Comparison of ENCODE assay signal across 14 cellular contexts in genomic region chr3:62600033-62600432, GRCh38.
"Had no signal": no experiment of that assay in that cellular context is flagged by ENCODE, and none has a peak within 500 bp of the region (broad histone marks: within the 10 kb centered on the region; RNA-seq: fewer than 3 reads in every experiment).

No MANE protein-coding gene starts in this region.

- H3K9ac ChIP-seq: parathyroid adenoma had no signal

- H3K4me1 ChIP-seq: parathyroid adenoma, testis had no signal

- H3K4me3 ChIP-seq: hepatocyte, lung, stomach, testis had no signal

- H3K4me2 ChIP-seq: hepatocyte had no signal

- H2AFZ ChIP-seq: hepatocyte, parathyroid adenoma had no signal

- H3K27ac ChIP-seq: hepatocyte, parathyroid adenoma, stomach, testis had no signal

- H3K79me2 ChIP-seq: hepatocyte, parathyroid adenoma had no signal

- H3K27me3 ChIP-seq: hepatocyte, stomach, testis had no signal

- H3K36me3 ChIP-seq: stomach had no signal

- H3K9me3 ChIP-seq: stomach, testis had no signal

- DNase-seq: activated CD4-positive, alpha-beta memory T cell treated with anti-CD3 and anti-CD28 coated beads for 36 hours; activated CD4-positive, alpha-beta T cell treated with anti-CD3 and anti-CD28 coated beads for 36 hours; activated effector memory CD4-positive, alpha-beta T cell treated with Interleukin-2 at 50 U/mL for 16 hours; activated T-cell treated with anti-CD3 and anti-CD28 coated beads, Interleukin-2, amount 50 U/mL, for 24 hours; islet precursor cell; midbrain; naive thymus-derived CD4-positive, alpha-beta T cell; stimulated activated CD4-positive, alpha-beta T cell treated with anti-CD3 and anti-CD28 coated beads, Interleukin-12 subunit alpha, Interleukin-12 subunit beta, amount 100 ng/mL, for 4 hours; stimulated activated CD4-positive, alpha-beta T cell treated with anti-CD3 and anti-CD28 coated beads, Interleukin-2, amount 100 ng/mL, for 24 hours; stomach; testis had no signal
